ENCODE assay signal across 25 cellular contexts in the genomic region with DNA sequence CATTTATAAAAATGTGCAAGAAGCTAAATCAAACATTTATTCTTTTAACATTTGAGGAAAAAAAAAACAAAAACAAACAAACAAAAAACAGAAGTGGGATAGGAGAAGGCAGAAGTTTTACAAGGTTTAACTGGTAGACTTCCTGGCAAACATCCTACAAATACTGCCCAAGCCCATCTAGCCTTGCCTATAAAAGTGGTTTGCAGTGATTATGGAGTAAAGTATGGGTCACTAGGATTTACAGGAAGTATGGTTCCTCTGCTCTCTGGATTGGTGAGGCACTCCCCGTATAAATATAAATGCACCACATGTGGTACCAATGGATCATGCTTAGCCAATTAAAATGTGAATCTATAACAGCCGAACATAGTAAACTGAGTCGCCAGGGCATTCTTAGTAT.
"Had no signal": no experiment of that assay in that cellular context is flagged by ENCODE, and none has a peak within 500 bp of the region (broad histone marks: within the 10 kb centered on the region; RNA-seq: fewer than 3 reads in every experiment).

No MANE protein-coding gene starts in this region.

- H3K9me3 ChIP-seq: lower lobe of right lung, ovary, right atrium auricular region, right lobe of liver, suprapubic skin, thoracic aorta, tibial artery, upper lobe of right lung had no signal

- H3K27me3 Mint-ChIP-seq: naive B cell; stimulated activated naive CD8-positive, alpha-beta T cell treated with anti-CD3 and anti-CD28 coated beads, Interleukin-15, Interleukin-2, amounts not matched to agents 100 ng/mL and 50 ng/mL, for 24 hours had no signal

- H3K27me3 ChIP-seq: left lung, ovary, right atrium auricular region, right lobe of liver, spleen, suprapubic skin, tibial artery, upper lobe of right lung had no signal

- H3K4me3 Mint-ChIP-seq: naive B cell; natural killer cell; nephron progenitor cell; stimulated activated effector memory CD8-positive, alpha-beta T cell treated with anti-CD3 and anti-CD28 coated beads, Interleukin-12 subunit alpha, Interleukin-12 subunit beta, amount 100 ng/mL, for 72 hours; stimulated activated naive CD8-positive, alpha-beta T cell treated with anti-CD3 and anti-CD28 coated beads, Interleukin-15, Interleukin-2, amounts not matched to agents 100 ng/mL and 50 ng/mL, for 24 hours had no signal

- DNase-seq: hippocampal formation; kidney glomerular epithelial cell; left cardiac atrium; left lung; lower lobe of right lung; mammary epithelial cell; mesenchymal stem cell; naive B cell; natural killer cell; nephron progenitor cell; ovary; right lobe of liver; small intestine; spleen; stimulated activated CD4-positive, alpha-beta T cell treated with anti-CD3 and anti-CD28 coated beads, Interleukin-4, amount 100 ng/mL, for 24 hours; stimulated activated naive CD4-positive, alpha-beta T cell; tibial artery; trophoblast cell; upper lobe of right lung had no signal

- H3K4me3 ChIP-seq: left lung, lower lobe of right lung, ovary, right atrium auricular region, right lobe of liver, spleen, suprapubic skin, thoracic aorta, tibial artery, upper lobe of right lung had no signal

- H3K27ac ChIP-seq: left lung, lower lobe of right lung, ovary, right atrium auricular region, right lobe of liver, spleen, suprapubic skin, thoracic aorta, tibial artery, upper lobe of right lung had no signal

- H3K4me1 Mint-ChIP-seq: naive B cell; natural killer cell; stimulated activated effector memory CD8-positive, alpha-beta T cell treated with anti-CD3 and anti-CD28 coated beads, Interleukin-12 subunit alpha, Interleukin-12 subunit beta, amount 100 ng/mL, for 72 hours had no signal

- H3K4me1 ChIP-seq: left lung, lower lobe of right lung, right atrium auricular region, right lobe of liver, spleen, suprapubic skin, upper lobe of right lung had no signal

- ATAC-seq: left cardiac atrium; left lung; lower lobe of right lung; natural killer cell; right lobe of liver; stimulated activated effector memory CD8-positive, alpha-beta T cell treated with anti-CD3 and anti-CD28 coated beads, Interleukin-12 subunit alpha, Interleukin-12 subunit beta, amount 100 ng/mL, for 72 hours; upper lobe of right lung had no signal

- H3K36me3 ChIP-seq: left lung, lower lobe of right lung, ovary, right atrium auricular region, right lobe of liver, spleen, suprapubic skin, thoracic aorta, tibial artery, upper lobe of right lung had no signal

- H3K27ac Mint-ChIP-seq: naive B cell; natural killer cell; nephron progenitor cell; progenitor cell of endocrine pancreas; stimulated activated effector memory CD8-positive, alpha-beta T cell treated with anti-CD3 and anti-CD28 coated beads, Interleukin-12 subunit alpha, Interleukin-12 subunit beta, amount 100 ng/mL, for 72 hours; stimulated activated naive CD8-positive, alpha-beta T cell treated with anti-CD3 and anti-CD28 coated beads, Interleukin-15, Interleukin-2, amounts not matched to agents 100 ng/mL and 50 ng/mL, for 24 hours had no signal

- H3K36me3 Mint-ChIP-seq: naive B cell; stimulated activated effector memory CD8-positive, alpha-beta T cell treated with anti-CD3 and anti-CD28 coated beads, Interleukin-12 subunit alpha, Interleukin-12 subunit beta, amount 100 ng/mL, for 72 hours had no signal
